In the genomic region with DNA sequence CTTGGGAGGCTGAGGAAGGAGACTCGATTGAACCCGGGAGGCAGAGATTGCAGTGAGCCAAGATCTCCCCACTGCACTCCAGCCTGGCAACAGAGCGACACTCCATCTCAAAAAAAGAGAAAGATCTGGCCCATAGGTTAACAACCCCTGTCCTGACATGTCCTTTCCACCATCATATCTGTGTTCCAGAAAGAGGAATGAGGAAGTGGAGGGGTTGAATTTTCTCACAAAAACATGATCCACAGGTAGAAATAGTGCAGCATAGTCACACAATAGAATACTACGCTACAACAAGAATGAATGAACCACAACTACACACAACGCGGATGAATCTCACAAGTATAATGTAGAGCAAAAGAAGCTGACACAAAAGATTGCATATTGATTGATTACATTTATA, we compare ENCODE assay signal across 33 cellular contexts. TPM values are rescaled to one million over a fixed set of nuclear protein-coding genes. Genes with fewer than 3 reads are reported as not detected.
"Had no signal": no experiment of that assay in that cellular context is flagged by ENCODE, and none has a peak within 500 bp of the region (broad histone marks: within the 10 kb centered on the region; RNA-seq: fewer than 3 reads in every experiment).

No MANE protein-coding gene starts in this region.

- H3K4me2 ChIP-seq: KMS-11 had no signal

- H3K4me1 Mint-ChIP-seq: activated CD4-positive, alpha-beta T cell treated with anti-CD3 and anti-CD28 coated beads, Interleukin-2, amount 10 ng/mL, durations not matched to agents 7 days and 5 days; activated T-helper 17 cell treated with anti-CD3 and anti-CD28 coated beads, Interleukin-2, amount 50 U/mL, for 72 hours; T-cell had no signal

- H3K27ac Mint-ChIP-seq: activated CD4-positive, alpha-beta memory T cell treated with anti-CD3 and anti-CD28 coated beads for 36 hours; activated CD4-positive, alpha-beta T cell treated with anti-CD3 and anti-CD28 coated beads, Interleukin-2, amount 10 ng/mL, durations not matched to agents 7 days and 5 days; activated naive CD4-positive, alpha-beta T cell treated with anti-CD3 and anti-CD28 coated beads for 36 hours; activated naive CD8-positive, alpha-beta T cell; activated T-helper 17 cell treated with anti-CD3 and anti-CD28 coated beads, Interleukin-2, amount 50 U/mL, for 72 hours; T-cell had no signal

- H3K9me3 Mint-ChIP-seq: activated CD4-positive, alpha-beta memory T cell treated with anti-CD3 and anti-CD28 coated beads for 36 hours; activated CD4-positive, alpha-beta T cell treated with anti-CD3 and anti-CD28 coated beads, Interleukin-2, amount 10 ng/mL, durations not matched to agents 7 days and 5 days; activated naive CD4-positive, alpha-beta T cell treated with anti-CD3 and anti-CD28 coated beads for 36 hours; activated T-helper 17 cell treated with anti-CD3 and anti-CD28 coated beads, Interleukin-2, amount 50 U/mL, for 72 hours; T-cell had no signal

- FAIRE-seq: astrocyte, TTC549 had no signal

- H3K36me3 Mint-ChIP-seq: activated CD4-positive, alpha-beta memory T cell treated with anti-CD3 and anti-CD28 coated beads for 36 hours; activated naive CD8-positive, alpha-beta T cell; brain; T-cell had no signal

- H3K4me3 ChIP-seq: SK-N-MC had no signal

- ATAC-seq: activated T-helper 17 cell treated with anti-CD3 and anti-CD28 coated beads, Interleukin-2, amount 50 U/mL, for 72 hours; Panc1; Right ventricle myocardium inferior; T-cell had no signal

- DNase-seq: activated CD4-positive, alpha-beta memory T cell treated with anti-CD3 and anti-CD28 coated beads for 36 hours; activated CD4-positive, alpha-beta T cell treated with anti-CD3 and anti-CD28 coated beads, Interleukin-2, amount 10 ng/mL, durations not matched to agents 7 days and 5 days; activated CD4-positive, CD25-positive, alpha-beta regulatory T cell; activated CD8-positive, alpha-beta memory T cell treated with anti-CD3 and anti-CD28 coated beads for 24 hours; activated gamma-delta T cell; activated naive CD4-positive, alpha-beta T cell treated with anti-CD3 and anti-CD28 coated beads for 36 hours; activated T-cell treated with anti-CD3 and anti-CD28 coated beads, Interleukin-2, amount 50 U/mL, for 48 hours; amygdala; NCI-H1092; NCI-H1417; NCI-H1930; NCI-H2171; NCI-H2227 treated with DMSO at 0.1 percent for 48 hours; NCI-H526; NCI-H82; RPMI8226; T-cell; T-helper 2 cell; T1000 had no signal

- H3K27ac ChIP-seq: KMS-11, SK-N-MC, VCaP had no signal

- H3K4me3 Mint-ChIP-seq: activated CD4-positive, alpha-beta memory T cell treated with anti-CD3 and anti-CD28 coated beads for 36 hours; activated CD4-positive, alpha-beta T cell treated with anti-CD3 and anti-CD28 coated beads, Interleukin-2, amount 10 ng/mL, durations not matched to agents 7 days and 5 days; activated naive CD4-positive, alpha-beta T cell treated with anti-CD3 and anti-CD28 coated beads for 36 hours; activated naive CD8-positive, alpha-beta T cell; activated T-helper 17 cell treated with anti-CD3 and anti-CD28 coated beads, Interleukin-2, amount 50 U/mL, for 72 hours; brain; T-cell had no signal

RNA-seq across cellular contexts. Expression of a gene that starts 4.7 kb away (rescaled TPM):
- total RNA-seq: activated CD4-positive, alpha-beta memory T cell treated with anti-CD3 and anti-CD28 coated beads for 36 hours; activated CD4-positive, alpha-beta T cell treated with anti-CD3 and anti-CD28 coated beads, Interleukin-2, amount 10 ng/mL, durations not matched to agents 7 days and 5 days; activated naive CD4-positive, alpha-beta T cell treated with anti-CD3 and anti-CD28 coated beads for 36 hours; activated T-helper 17 cell treated with anti-CD3 and anti-CD28 coated beads, Interleukin-2, amount 50 U/mL, for 72 hours; astrocyte; cardiac septum; MCF 10A; OCI-LY7; Right ventricle myocardium inferior; T-cell had no signal

RNA-seq across cellular contexts. Expression of a gene that starts 27.3 kb away (rescaled TPM):
- total RNA-seq: activated CD4-positive, alpha-beta memory T cell treated with anti-CD3 and anti-CD28 coated beads for 36 hours; activated CD4-positive, alpha-beta T cell treated with anti-CD3 and anti-CD28 coated beads, Interleukin-2, amount 10 ng/mL, durations not matched to agents 7 days and 5 days; activated naive CD4-positive, alpha-beta T cell treated with anti-CD3 and anti-CD28 coated beads for 36 hours; activated T-helper 17 cell treated with anti-CD3 and anti-CD28 coated beads, Interleukin-2, amount 50 U/mL, for 72 hours; MCF 10A; OCI-LY7 had no signal

RNA-seq across cellular contexts. Expression of a gene that starts 36.1 kb away (rescaled TPM):
- total RNA-seq: activated CD4-positive, alpha-beta memory T cell treated with anti-CD3 and anti-CD28 coated beads for 36 hours; activated CD4-positive, alpha-beta T cell treated with anti-CD3 and anti-CD28 coated beads, Interleukin-2, amount 10 ng/mL, durations not matched to agents 7 days and 5 days; activated naive CD4-positive, alpha-beta T cell treated with anti-CD3 and anti-CD28 coated beads for 36 hours; activated T-helper 17 cell treated with anti-CD3 and anti-CD28 coated beads, Interleukin-2, amount 50 U/mL, for 72 hours; astrocyte; MCF 10A; NCI-H460; OCI-LY7; T-cell had no signal
